12 cellular contexts compared by ENCODE assay signal in genomic region chr13:60019119-60019993, GRCh38.
DNase-seq lines count a peak whose midpoint lies in the region; ATAC-seq, FAIRE-seq and TF ChIP-seq lines count a peak whose summit lies in the region.
"Had no signal": no experiment of that assay in that cellular context is flagged by ENCODE, and none has a peak within 500 bp of the region (broad histone marks: within the 10 kb centered on the region; RNA-seq: fewer than 3 reads in every experiment).

No MANE protein-coding gene starts in this region.

- H3K27ac ChIP-seq in astrocyte (ENCODE audit: low read depth, low read length) = no peak overlapping the region
- H3K27ac ChIP-seq: BLaER1, neural progenitor cell, thyroid gland had no signal

- H3K36me3 Mint-ChIP-seq in activated CD8-positive, alpha-beta memory T cell treated with anti-CD3 and anti-CD28 coated beads, Interleukin-2, amount 10 ng/mL, durations not matched to agents 7 days and 5 days = peaks cover 8% of the 10 kb centered on the region
- H3K36me3 Mint-ChIP-seq in astrocyte (ENCODE audit: low read depth, unreplicated experiment) = no peaks in the 10 kb centered on the region

- peaks cover 22% of the 10 kb centered on the region for H3K4me1 Mint-ChIP-seq in activated CD8-positive, alpha-beta memory T cell treated with anti-CD3 and anti-CD28 coated beads, Interleukin-2, amount 10 ng/mL, durations not matched to agents 7 days and 5 days
- no peaks in the 10 kb centered on the region for H3K4me1 Mint-ChIP-seq in astrocyte (ENCODE audit: low read depth, unreplicated experiment)
- H3K4me1 Mint-ChIP-seq: neural progenitor cell had no signal

- H3K4me3 Mint-ChIP-seq in activated CD8-positive, alpha-beta memory T cell treated with anti-CD3 and anti-CD28 coated beads, Interleukin-2, amount 10 ng/mL, durations not matched to agents 7 days and 5 days = no peak overlapping the region
- H3K4me3 Mint-ChIP-seq in astrocyte (ENCODE audit: unreplicated experiment) = no peak overlapping the region
- H3K4me3 Mint-ChIP-seq: neural progenitor cell had no signal

- no peaks in the 10 kb centered on the region for H3K27me3 ChIP-seq in astrocyte (ENCODE audit: insufficient read depth, low read length)
- H3K27me3 ChIP-seq in skeletal muscle satellite cell (ENCODE audit: control insufficient read depth, insufficient read depth, low read length) = no peaks in the 10 kb centered on the region
- H3K27me3 ChIP-seq: BLaER1, neural progenitor cell, thyroid gland had no signal

- H3K27ac Mint-ChIP-seq in activated CD8-positive, alpha-beta memory T cell treated with anti-CD3 and anti-CD28 coated beads, Interleukin-2, amount 10 ng/mL, durations not matched to agents 7 days and 5 days = peak overlapping the region; percentile 31
- no peak overlapping the region for H3K27ac Mint-ChIP-seq in astrocyte (ENCODE audit: unreplicated experiment)
- H3K27ac Mint-ChIP-seq: neural progenitor cell had no signal

- CTCF ChIA-PET in activated CD8-positive, alpha-beta memory T cell treated with anti-CD3 and anti-CD28 coated beads, Interleukin-2, amount 10 ng/mL, durations not matched to agents 7 days and 5 days (lab: Charles Lee) = no interaction called here

- H3K9ac ChIP-seq in astrocyte (ENCODE audit: low read length) (no peak overlapping the region), skeletal muscle satellite cell (ENCODE audit: low read depth, low read length) (no peak overlapping the region)
- H3K9ac ChIP-seq: BLaER1, neural progenitor cell had no signal

- DNase-seq in activated CD8-positive, alpha-beta memory T cell treated with anti-CD3 and anti-CD28 coated beads, Interleukin-2, amount 10 ng/mL, durations not matched to agents 7 days and 5 days = no peak
- no peak for DNase-seq in activated CD8-positive, alpha-beta memory T cell treated with anti-CD3 and anti-CD28 coated beads for 24 hours
- DNase-seq in astrocyte (ENCODE audit: low read depth) (peak; percentile 2), DMS79 (lab: John Stamatoyannopoulos, UW) (no peak), AG08395 (ENCODE audit: low spot score) (no peak), mucosa of gallbladder (ENCODE audit: low spot score) (no peak)
- DNase-seq: NCI-H1048, thyroid gland had no signal

- H3K4me2 ChIP-seq in astrocyte (ENCODE audit: low read length) (no peak overlapping the region), skeletal muscle satellite cell (ENCODE audit: low read length) (peak overlapping the region; percentile 32)
- H3K4me2 ChIP-seq: BLaER1, neural progenitor cell had no signal

- no peaks in the 10 kb centered on the region for H4K20me1 ChIP-seq in astrocyte (ENCODE audit: insufficient read depth, low read length)
- H4K20me1 ChIP-seq: BLaER1 had no signal

- FAIRE-seq in astrocyte (lab: Jason Lieb, UNC) = no peak

- H3K79me2 ChIP-seq in astrocyte (ENCODE audit: insufficient read depth, low read length) = peaks cover 25% of the 10 kb centered on the region

- H3K9me3 Mint-ChIP-seq in activated CD8-positive, alpha-beta memory T cell treated with anti-CD3 and anti-CD28 coated beads, Interleukin-2, amount 10 ng/mL, durations not matched to agents 7 days and 5 days (ENCODE audit: low read depth) = no peaks in the 10 kb centered on the region
- peaks cover 2% of the 10 kb centered on the region for H3K9me3 Mint-ChIP-seq in astrocyte (ENCODE audit: unreplicated experiment)
- H3K9me3 Mint-ChIP-seq: neural progenitor cell had no signal

- H3K27me3 Mint-ChIP-seq in activated CD8-positive, alpha-beta memory T cell treated with anti-CD3 and anti-CD28 coated beads, Interleukin-2, amount 10 ng/mL, durations not matched to agents 7 days and 5 days = no peaks in the 10 kb centered on the region
- no peaks in the 10 kb centered on the region for H3K27me3 Mint-ChIP-seq in astrocyte (ENCODE audit: low read depth, unreplicated experiment)

- no peak for TF ChIP-seq CTCF in astrocyte (IDR thresholded peaks at IDR 0.05; ENCODE audit: insufficient read depth, low read depth, low read length)

- ATAC-seq in activated CD8-positive, alpha-beta memory T cell treated with anti-CD3 and anti-CD28 coated beads, Interleukin-2, amount 10 ng/mL, durations not matched to agents 7 days and 5 days = peak; percentile 63
- peak; percentile 89 for ATAC-seq in HG03159 (IDR thresholded peaks at IDR 0.05; ENCODE audit: unreplicated experiment)

- H3K36me3 ChIP-seq in astrocyte (ENCODE audit: insufficient read depth, low read length) = no peaks in the 10 kb centered on the region
- no peaks in the 10 kb centered on the region for H3K36me3 ChIP-seq in skeletal muscle satellite cell (ENCODE audit: insufficient read depth, low read length)
- H3K36me3 ChIP-seq: neural progenitor cell, thyroid gland had no signal

- H3K4me1 ChIP-seq in astrocyte (ENCODE audit: insufficient read depth, low read length) (no peaks in the 10 kb centered on the region), skeletal muscle satellite cell (ENCODE audit: control insufficient read depth, insufficient read depth, low read length) (no peaks in the 10 kb centered on the region)
- H3K4me1 ChIP-seq: BLaER1, thyroid gland had no signal

- H3K9me3 ChIP-seq in astrocyte (ENCODE audit: insufficient read depth, low read depth, low read length) (no peaks in the 10 kb centered on the region), skeletal muscle satellite cell (replicated peaks; ENCODE audit: low read length) (no peaks in the 10 kb centered on the region)
- H3K9me3 ChIP-seq: thyroid gland had no signal

- H3K4me3 ChIP-seq in astrocyte (ENCODE audit: insufficient read depth, low read depth, low read length) (no peak overlapping the region), skeletal muscle satellite cell (ENCODE audit: low read length) (no peak overlapping the region)
- H3K4me3 ChIP-seq: BLaER1, neural progenitor cell, thyroid gland had no signal

- H2AFZ ChIP-seq in astrocyte (ENCODE audit: low read depth, low read length) = no peak overlapping the region
- H2AFZ ChIP-seq: neural progenitor cell had no signal
